In the genomic region with DNA sequence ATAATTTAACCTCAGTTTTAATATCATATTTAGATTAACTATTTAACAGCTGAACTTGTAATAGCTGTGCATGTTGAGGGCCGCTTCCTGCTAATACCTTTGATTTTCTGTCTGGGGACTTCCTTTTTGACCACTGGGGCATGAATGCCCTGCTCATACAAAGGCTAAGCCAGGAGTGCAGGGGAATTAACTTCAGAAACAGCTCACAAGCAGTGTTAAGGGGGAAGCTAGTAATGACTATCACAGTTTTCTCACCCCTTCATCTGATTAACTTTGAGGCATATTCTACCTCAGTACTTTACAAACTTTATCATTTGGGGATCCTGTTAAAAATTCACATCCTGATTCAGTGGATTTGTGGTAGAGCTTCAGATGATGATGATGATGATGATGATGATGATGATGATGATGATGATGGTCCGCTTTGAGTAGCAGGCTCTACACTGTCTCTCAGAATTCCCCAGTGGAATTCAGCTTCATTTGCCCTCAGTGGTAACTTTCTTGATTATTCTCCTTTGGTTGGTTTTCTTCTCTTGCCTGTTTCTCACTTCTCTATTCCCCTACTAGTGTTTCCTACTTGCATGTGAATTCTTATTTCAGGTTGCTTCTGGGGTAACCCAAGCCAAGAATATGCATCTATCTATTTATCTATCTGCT, we compare ENCODE assay signal across 11 cellular contexts.
DNase-seq lines count a peak whose midpoint lies in the region; ATAC-seq and TF ChIP-seq lines count a peak whose summit lies in the region.
"Had no signal": no experiment of that assay in that cellular context is flagged by ENCODE, and none has a peak within 500 bp of the region (broad histone marks: within the 10 kb centered on the region; RNA-seq: fewer than 3 reads in every experiment).

No MANE protein-coding gene starts in this region.

- intact Hi-C loops in esophagus muscularis mucosa (cut with DNase I), result no loop called here
- intact Hi-C loops in CD4-positive, alpha-beta T cell (cut with DNase I, micrococcal nuclease), result no loop called here

- no peak for TF ChIP-seq EP300 in esophagus muscularis mucosa (IDR thresholded peaks at IDR 0.05)

- no peak for DNase-seq in activated CD4-positive, CD25-positive, alpha-beta regulatory T cell (lab: John Stamatoyannopoulos, UW)
- DNase-seq in endodermal cell, result no peak
- no peak for DNase-seq in NCI-H2081 (lab: John Stamatoyannopoulos, UW)
- no peak for DNase-seq in esophagus muscularis mucosa (ENCODE audit: extremely low spot score)
- DNase-seq in CD4-positive, alpha-beta T cell, result no peak
- DNase-seq: NCI-H1417 treated with DMSO at 0.1 percent for 48 hours had no signal

- H3K9me3 ChIP-seq in endodermal cell (ENCODE audit: control insufficient read depth, low read length) (no peaks in the 10 kb centered on the region), esophagus muscularis mucosa (no peaks in the 10 kb centered on the region)
- no peaks in the 10 kb centered on the region for H3K9me3 ChIP-seq in CD4-positive, alpha-beta T cell (ENCODE audit: control insufficient read depth, low read length)
- H3K9me3 ChIP-seq: A549 had no signal

- CTCF ChIA-PET in CD4-positive, alpha-beta T cell (lab: Charles Lee), result no interaction called here

- H3K27me3 Mint-ChIP-seq in endodermal cell (ENCODE audit: insufficient read depth), result peaks cover 11% of the 10 kb centered on the region
- no peaks in the 10 kb centered on the region for H3K27me3 Mint-ChIP-seq in CD4-positive, alpha-beta T cell

- TF ChIP-seq CTCF in endodermal cell (conservative IDR thresholded peaks at IDR 0.05) (peak; percentile 17), esophagus muscularis mucosa (IDR thresholded peaks at IDR 0.05) (no peak)
- TF ChIP-seq CTCF in CD4-positive, alpha-beta T cell (IDR thresholded peaks at IDR 0.05), result no peak

- no peak overlapping the region for H3K4me3 Mint-ChIP-seq in endodermal cell
- H3K4me3 Mint-ChIP-seq in CD4-positive, alpha-beta T cell, result no peak overlapping the region
- H3K4me3 Mint-ChIP-seq: neural crest cell had no signal

- H3K27ac ChIP-seq in endodermal cell (ENCODE audit: low read depth, low read length) (no peak overlapping the region), esophagus muscularis mucosa (replicated peaks in 1 of 4) (no peak overlapping the region)
- H3K27ac ChIP-seq in CD4-positive, alpha-beta T cell (ENCODE audit: low read depth, low read length), result no peak overlapping the region

- no peak overlapping the region for H3K27ac Mint-ChIP-seq in endodermal cell
- H3K27ac Mint-ChIP-seq in CD4-positive, alpha-beta T cell, result no peak overlapping the region

- H3K27me3 ChIP-seq in endodermal cell (ENCODE audit: control insufficient read depth, insufficient read depth, low read length, poor library complexity, severe bottlenecking) (no peaks in the 10 kb centered on the region), esophagus muscularis mucosa (no peaks in the 10 kb centered on the region)
- no peaks in the 10 kb centered on the region for H3K27me3 ChIP-seq in CD4-positive, alpha-beta T cell (ENCODE audit: control insufficient read depth, insufficient read depth, low read length)

- WGBS in endodermal cell (ENCODE audit: insufficient coverage in 1 of 2, insufficient read length in 1 of 2), 2 experiments, result 92 to 100% methylated on average over 1 to 2 of the region's 2 CpGs
- 95% methylated on average over 2 of the region's 2 CpGs for WGBS in esophagus muscularis mucosa

- H3K4me3 ChIP-seq in endodermal cell (ENCODE audit: low read length), result no peak overlapping the region
- no peak overlapping the region for H3K4me3 ChIP-seq in esophagus muscularis mucosa
- H3K4me3 ChIP-seq: A549 had no signal

- peaks cover 10% of the 10 kb centered on the region for H3K9me3 Mint-ChIP-seq in endodermal cell
- peaks cover 2% of the 10 kb centered on the region for H3K9me3 Mint-ChIP-seq in CD4-positive, alpha-beta T cell

- no peaks in the 10 kb centered on the region for H3K4me1 Mint-ChIP-seq in endodermal cell
- peaks cover 19% of the 10 kb centered on the region for H3K4me1 Mint-ChIP-seq in CD4-positive, alpha-beta T cell (ENCODE audit: low read depth)

- ATAC-seq in activated CD4-positive, CD25-positive, alpha-beta regulatory T cell treated with anti-CD3 and anti-CD28 coated beads, Interleukin-2, amount 50 U/mL, for 24 hours, result peak; percentile 49 to 64
- ATAC-seq in GM21367 (IDR thresholded peaks at IDR 0.05; ENCODE audit: unreplicated experiment) (peak; percentile 36), HG03175 (IDR thresholded peaks at IDR 0.05; ENCODE audit: unreplicated experiment) (peak; percentile 57)
- ATAC-seq in CD4-positive, alpha-beta T cell (ENCODE audit: poor library complexity), result no peak
- ATAC-seq: A549 had no signal

- no peak overlapping the region for H3K9ac ChIP-seq in endodermal cell (ENCODE audit: extremely low read depth, low read length, poor library complexity, severe bottlenecking)

- H3K4me1 ChIP-seq in endodermal cell (ENCODE audit: control insufficient read depth, insufficient read depth, low read length) (no peaks in the 10 kb centered on the region), esophagus muscularis mucosa (peaks cover 0 to 4% (median 0%) of the 10 kb centered on the region in 4 donors)
- H3K4me1 ChIP-seq: A549 had no signal

- POLR2A ChIA-PET in CD4-positive, alpha-beta T cell (lab: Charles Lee), result no interaction called here

- H3K36me3 ChIP-seq in endodermal cell (ENCODE audit: control insufficient read depth, insufficient read depth, low read length) (no peaks in the 10 kb centered on the region), esophagus muscularis mucosa (no peaks in the 10 kb centered on the region)

- H3K36me3 Mint-ChIP-seq in endodermal cell (ENCODE audit: low read depth), result no peaks in the 10 kb centered on the region
- H3K36me3 Mint-ChIP-seq in CD4-positive, alpha-beta T cell (ENCODE audit: low read depth), result no peaks in the 10 kb centered on the region

- no peak for TF ChIP-seq POLR2A in esophagus muscularis mucosa (IDR thresholded peaks at IDR 0.05; ENCODE audit: low read depth)
